In genomic region chr2:34705556-34706247, GRCh38 we compare ENCODE assay signal across 2 cellular contexts.
TF ChIP-seq lines count a peak whose summit lies in the region.

No MANE protein-coding gene starts in this region.

TF ChIP-seq in A549, 52 proteins besides CTCF, POLR2A, EP300 and RAD21 (continued from another document):
- TF ChIP-seq MAZ (IDR thresholded peaks at IDR 0.05; ENCODE audit: borderline replicate concordance, low read depth, low read length) (no peak), PHF8 (IDR thresholded peaks at IDR 0.05; ENCODE audit: borderline replicate concordance, low read depth) (no peak), CHD2 (IDR thresholded peaks at IDR 0.05; ENCODE audit: low read length, partially characterized antibody) (no peak), JUNB (IDR thresholded peaks at IDR 0.05) (no peak), TFCP2L1 (CRISPR knock-in tag; IDR thresholded peaks at IDR 0.05) (no peak)

TF ChIP-seq in SK-N-SH treated with all-trans-retinoic acid at 6 μM for 48 hours, 23 proteins besides CTCF, POLR2A, EP300 and RAD21 (continued from another document):
- no peak for TF ChIP-seq CSRNP3 (CRISPR knock-in tag; IDR thresholded peaks at IDR 0.05)
- TF ChIP-seq CREB5 (CRISPR knock-in tag; IDR thresholded peaks at IDR 0.05; ENCODE audit: low read depth), result no peak
- TF ChIP-seq SNAI2 (CRISPR knock-in tag; IDR thresholded peaks at IDR 0.05), result no peak
- TF ChIP-seq RARB (CRISPR knock-in tag; IDR thresholded peaks at IDR 0.05), result no peak
- no peak for TF ChIP-seq ZNF565 (CRISPR knock-in tag; conservative IDR thresholded peaks at IDR 0.05; ENCODE audit: low read depth)
